26 cellular contexts compared by ENCODE assay signal in genomic region chr11:6062691-6063358, GRCh38. TPM values are rescaled to one million over a fixed set of nuclear protein-coding genes. Genes with fewer than 3 reads are reported as not detected.
DNase-seq lines count a peak whose midpoint lies in the region; ATAC-seq, FAIRE-seq and TF ChIP-seq lines count a peak whose summit lies in the region.
"Had no signal": no experiment of that assay in that cellular context is flagged by ENCODE, and none has a peak within 500 bp of the region (broad histone marks: within the 10 kb centered on the region; RNA-seq: fewer than 3 reads in every experiment).

No MANE protein-coding gene starts in this region.

- H2AFZ ChIP-seq in H1 (ENCODE audit: low read length), result no peak overlapping the region

- H3K27ac ChIP-seq in H1 (ENCODE audit: low read depth, low read length) (no peak overlapping the region), kidney (ENCODE audit: low read depth in 2 of 2, low read length in 2 of 2) (no peak overlapping the region)
- H3K27ac ChIP-seq: prostate gland, skin epidermis, tibial artery had no signal

- H3K23ac ChIP-seq in H1 (ENCODE audit: insufficient read length), result no peak overlapping the region

- intact Hi-C loops in lower leg skin (cut with DNase I; ENCODE audit: low total_unique reads), result no loop called here
- intact Hi-C loops in kidney (cut with DNase I), result no loop called here

- H2BK15ac ChIP-seq in H1 (ENCODE audit: low read length), result no peak overlapping the region

- no peaks in the 10 kb centered on the region for H3K27me3 ChIP-seq in H1 (replicated peaks in 1 of 4; ENCODE audit: control insufficient read depth in 3 of 4, extremely low read depth in 1 of 4, insufficient read depth in 3 of 4, low read length in 3 of 4)
- H3K27me3 ChIP-seq: tibial artery had no signal

- H4K91ac ChIP-seq in H1 (replicated peaks; ENCODE audit: insufficient read length, low read length), result no peak overlapping the region

- 0 out of 2 replicates have a peak, but pooled peaks cover 3% of the 10 kb centered on the region for H3K23me2 ChIP-seq in H1 (ENCODE audit: low read depth, low read length)

- 79% methylated on average over 5 of the region's 5 CpGs; no CpG with 5 or more reads in 1 of the 2 experiments for WGBS in H1 (ENCODE audit: extremely low coverage in 1 of 2, insufficient coverage in 1 of 2, insufficient read length in 1 of 2, insufficient replicate concordance in 2 of 2, low coverage in 1 of 2, low lambda C conversion rate in 2 of 2, missing lambda C conversion rate in 1 of 2), 2 experiments
- WGBS in lower leg skin, 2 donors, result 67 to 79% methylated on average over 5 of the region's 5 CpGs

- no peak overlapping the region for H2AK5ac ChIP-seq in H1 (ENCODE audit: low read depth, low read length)

- DNase-seq in GM12864 (ENCODE audit: low read depth), result no peak
- DNase-seq in H1 (ENCODE audit: low read depth in 1 of 2, low spot score in 2 of 2), result no peak
- no peak for DNase-seq in activated T-cell treated with anti-CD3 and anti-CD28 coated beads, Interleukin-2, amount 50 U/mL, for 1 hour
- DNase-seq in lower leg skin (ENCODE audit: low spot score in 2 of 2), result no peak
- DNase-seq in kidney, result no peak
- DNase-seq: activated CD4-positive, alpha-beta T cell treated with anti-CD3 and anti-CD28 coated beads for 4 hours; activated CD8-positive, alpha-beta memory T cell treated with anti-CD3 and anti-CD28 coated beads, Interleukin-2, amount 10 ng/mL, durations not matched to agents 7 days and 5 days; erythroblast; hypothalamus; NCI-H1092; NCI-H2081; NCI-H510A; stimulated activated CD4-positive, alpha-beta T cell treated with anti-CD3 and anti-CD28 coated beads, Interleukin-2, amount 100 ng/mL, for 24 hours; stimulated activated naive CD4-positive, alpha-beta T cell treated with Interleukin-2 at 50 U/mL for 16 hours; SW 1271; tibial artery had no signal

- no peak overlapping the region for H3K4me3 ChIP-seq in GM12864 (ENCODE audit: low read depth, low read length)
- no peak overlapping the region for H3K4me3 ChIP-seq in H1 (ENCODE audit: extremely low read depth in 1 of 4, insufficient read depth in 2 of 4, low read depth in 3 of 4, low read length in 4 of 4)
- no peak overlapping the region for H3K4me3 ChIP-seq in lower leg skin (ENCODE audit: low read depth, poor library complexity, severe bottlenecking)
- no peak overlapping the region for H3K4me3 ChIP-seq in kidney (ENCODE audit: low read length in 2 of 2)
- H3K4me3 ChIP-seq: lung, prostate gland, skin epidermis, tibial artery had no signal

- H3K9ac ChIP-seq in H1 (replicated peaks in 1 of 4; ENCODE audit: extremely low read depth in 1 of 4, low read depth in 3 of 4, low read length in 3 of 4) (no peak overlapping the region), kidney (ENCODE audit: low read length in 2 of 2) (no peak overlapping the region)

- H3K4me2 ChIP-seq in H1 (ENCODE audit: insufficient read depth in 1 of 2, low read depth in 2 of 2, low read length in 2 of 2), result no peak overlapping the region

- H3K79me1 ChIP-seq in H1 (ENCODE audit: low read depth, low read length), result no peaks in the 10 kb centered on the region

- no peaks in the 10 kb centered on the region for H3K79me2 ChIP-seq in H1 (ENCODE audit: control insufficient read depth in 1 of 2, insufficient read depth in 2 of 2, low read length in 2 of 2)

- no peaks in the 10 kb centered on the region for H4K20me1 ChIP-seq in H1 (replicated peaks in 1 of 2; ENCODE audit: control insufficient read depth in 1 of 2, insufficient read depth in 2 of 2, low read length in 2 of 2)

- H3K9me3 ChIP-seq in H1 (ENCODE audit: insufficient read depth in 2 of 2, low read depth in 1 of 2, low read length in 1 of 2) (no peaks in the 10 kb centered on the region), kidney (ENCODE audit: control insufficient read depth in 1 of 2, low read length in 2 of 2) (no peaks in the 10 kb centered on the region)
- H3K9me3 ChIP-seq: prostate gland, tibial artery had no signal

- H3K4ac ChIP-seq in H1 (replicated peaks; ENCODE audit: insufficient read length, low read depth, low read length), result no peak overlapping the region

- no peak overlapping the region for H2BK12ac ChIP-seq in H1 (ENCODE audit: low read depth, low read length)

- ATAC-seq in GM18909 (IDR thresholded peaks at IDR 0.05; ENCODE audit: poor library complexity, unreplicated experiment) (peak; percentile 51), HG02852 (IDR thresholded peaks at IDR 0.05; ENCODE audit: unreplicated experiment) (peak; percentile 64)
- ATAC-seq: activated CD8-positive, alpha-beta memory T cell treated with anti-CD3 and anti-CD28 coated beads, Interleukin-2, amount 10 ng/mL, durations not matched to agents 7 days and 5 days; activated naive CD4-positive, alpha-beta T cell treated with anti-CD3 and anti-CD28 coated beads, Interleukin-2, amount 50 U/mL, for 72 hours had no signal

- H2BK120ac ChIP-seq in H1 (replicated peaks; ENCODE audit: low read depth, low read length), result no peak overlapping the region

- POLR2A ChIA-PET in H1 (lab: Charles Lee; ENCODE audit: partially characterized antibody), result no interaction called here

- no peak overlapping the region; the same call in 1 of the 2 replicates for H2BK20ac ChIP-seq in H1 (ENCODE audit: low read length)

- peak; percentile 20 for TF ChIP-seq CTCF in GM12864 (IDR thresholded peaks at IDR 0.05; ENCODE audit: low read depth, low read length, missing control alignments)
- peak in 2 of 3 experiments; percentile 20 to 23; a peak in 3 of 4 replicates for TF ChIP-seq CTCF in H1 (IDR thresholded peaks at IDR 0.05; ENCODE audit: control extremely low read depth in 1 of 3, insufficient read depth in 1 of 3, low read depth in 1 of 3, low read length in 3 of 3)
- no peak for TF ChIP-seq CTCF in lower leg skin (IDR thresholded peaks at IDR 0.05)
- no peak for TF ChIP-seq CTCF in kidney (IDR thresholded peaks at IDR 0.05; ENCODE audit: borderline replicate concordance, extremely low read depth, insufficient read depth)

- no peak overlapping the region for H4K8ac ChIP-seq in H1 (ENCODE audit: extremely low read depth, insufficient read depth, low read length)

- TF ChIP-seq POLR2A in H1 (IDR thresholded peaks at IDR 0.05; ENCODE audit: control extremely low read depth in 1 of 2, low read depth in 2 of 2, low read length in 2 of 2) (no peak), lower leg skin (IDR thresholded peaks at IDR 0.05) (no peak)

- no peak; a peak in 1 of 4 replicates for TF ChIP-seq RAD21 in H1 (IDR thresholded peaks at IDR 0.05 in 1 of 2, conservative IDR thresholded peaks at IDR 0.05 in 1 of 2; ENCODE audit: low read depth in 2 of 2, low read length in 2 of 2)

- no peak overlapping the region for H4K5ac ChIP-seq in H1 (ENCODE audit: insufficient read length, low read depth, low read length)

- no peak overlapping the region for H3K18ac ChIP-seq in H1 (ENCODE audit: extremely low read depth, low read length)

- no peak overlapping the region for H2BK5ac ChIP-seq in H1 (ENCODE audit: low read depth, low read length)

- no peak overlapping the region for H3K56ac ChIP-seq in H1 (replicated peaks; ENCODE audit: insufficient read length, low read depth, low read length)

- H3K36me3 ChIP-seq in H1 (ENCODE audit: control insufficient read depth in 2 of 4, insufficient read depth in 4 of 4, low read length in 3 of 4), result no peaks in the 10 kb centered on the region
- H3K36me3 ChIP-seq in kidney (ENCODE audit: control insufficient read depth in 1 of 2, insufficient read depth in 2 of 2, low read length in 2 of 2), result no peaks in the 10 kb centered on the region
- H3K36me3 ChIP-seq: prostate gland, tibial artery had no signal

- no peak overlapping the region for H3K14ac ChIP-seq in H1 (ENCODE audit: insufficient read length)

- no peak for TF ChIP-seq EP300 in H1 (IDR thresholded peaks at IDR 0.05; ENCODE audit: borderline replicate concordance in 1 of 2, low read depth in 2 of 2, low read length in 2 of 2)

- CTCF ChIA-PET in H1 (lab: Charles Lee; ENCODE audit: partially characterized antibody), result interaction anchor here (0.8 to 1.9 kb wide), 8 partner anchors 10 to 291 kb away, joined by 3 to 9 read pairs (median 4); partner anchors contain the start of gene OR56B4

- no peak for FAIRE-seq in H1 (lab: Jason Lieb, UNC)
- FAIRE-seq in kidney (lab: Jason Lieb, UNC), result no peak
- FAIRE-seq: astrocyte, frontal cortex, islet of Langerhans had no signal

- H3K4me1 ChIP-seq in H1 (replicated peaks in 1 of 4; ENCODE audit: control insufficient read depth in 3 of 4, insufficient read depth in 4 of 4, low read length in 3 of 4) (no peaks in the 10 kb centered on the region), kidney (ENCODE audit: control insufficient read depth in 1 of 2, insufficient read depth in 1 of 2, low read depth in 1 of 2, low read length in 2 of 2) (no peaks in the 10 kb centered on the region)
- H3K4me1 ChIP-seq: prostate gland, tibial artery had no signal

RNA-seq across cellular contexts. Expression of gene OR56A1, which starts 32.3 kb away (rescaled TPM):
- 0.06 and 0.09 TPM in 2 replicates for total RNA-seq in H1 (2021; fragmentation: NEBNext Ultra II Directional; extraction: Animal tissue kit (Norgen Biotek cat#: 25700))
- polyA plus RNA-seq in H1 (2011; rRNA removed), result 0.02 and 0.20 TPM in 2 replicates
- 0.01 TPM for polyA plus RNA-seq in H1 (2011; cell fraction: cytosol; rRNA removed)
- 0.58 TPM for polyA plus RNA-seq in H1 (2011; cell fraction: nucleus; rRNA removed)
- 0.01 TPM in 1 of 4 replicates, not detected in the others for polyA plus RNA-seq in H1 (2012, experiment 1 of 2)
- polyA plus RNA-seq in H1 (2012, experiment 2 of 2), result not detected
- polyA plus RNA-seq in H1 (2013, experiment 1 of 2), result not detected
- not detected for polyA plus RNA-seq in H1 (2013, experiment 2 of 2)
- 3.0 and 5.3 TPM in 2 replicates for polyA minus RNA-seq in H1 (2011; rRNA and poly(A)+ RNA removed)
- 0.37 TPM for polyA minus RNA-seq in H1 (2011; cell fraction: cytosol; rRNA and poly(A)+ RNA removed)
- polyA minus RNA-seq in H1 (2011; cell fraction: nucleus; rRNA and poly(A)+ RNA removed), result 5.5 TPM
- under 1 TPM in 3 of 4 donors, not detected in 1; 0.10 to 0.19 (median 0.12) TPM for total RNA-seq in lower leg skin
- 0.03 TPM for total RNA-seq in kidney
- not detected for polyA plus RNA-seq in kidney (ENCODE audit: insufficient read depth, low read depth, low replicate concordance)
- total RNA-seq: activated CD8-positive, alpha-beta memory T cell treated with anti-CD3 and anti-CD28 coated beads, Interleukin-2, amount 10 ng/mL, durations not matched to agents 7 days and 5 days; astrocyte; HT1080; prostate gland had no signal
- polyA plus RNA-seq: lung had no signal

RNA-seq across cellular contexts. Expression of gene OR56B4, which starts 44.7 kb away (rescaled TPM):
- total RNA-seq in H1 (2021; fragmentation: NEBNext Ultra II Directional; extraction: Animal tissue kit (Norgen Biotek cat#: 25700)), result not detected in 2 replicates
- polyA plus RNA-seq in H1 (2011; rRNA removed) (not detected in 2 replicates), kidney (ENCODE audit: insufficient read depth, low read depth, low replicate concordance) (not detected)
- not detected for polyA plus RNA-seq in H1 (2011; cell fraction: cytosol; rRNA removed)
- not detected for polyA plus RNA-seq in H1 (2011; cell fraction: nucleus; rRNA removed)
- 0.16 TPM in 1 of 4 replicates, not detected in the others for polyA plus RNA-seq in H1 (2012, experiment 1 of 2)
- polyA plus RNA-seq in H1 (2012, experiment 2 of 2), result not detected
- not detected for polyA plus RNA-seq in H1 (2013, experiment 1 of 2)
- not detected for polyA plus RNA-seq in H1 (2013, experiment 2 of 2)
- not detected in 2 replicates for polyA minus RNA-seq in H1 (2011; rRNA and poly(A)+ RNA removed)
- polyA minus RNA-seq in H1 (2011; cell fraction: cytosol; rRNA and poly(A)+ RNA removed), result not detected
- not detected for polyA minus RNA-seq in H1 (2011; cell fraction: nucleus; rRNA and poly(A)+ RNA removed)
- total RNA-seq in lower leg skin (not detected), kidney (not detected)
- total RNA-seq: activated CD8-positive, alpha-beta memory T cell treated with anti-CD3 and anti-CD28 coated beads, Interleukin-2, amount 10 ng/mL, durations not matched to agents 7 days and 5 days; activated naive CD4-positive, alpha-beta T cell treated with anti-CD3 and anti-CD28 coated beads, Interleukin-2, amount 50 U/mL, for 72 hours; astrocyte; frontal cortex; HT1080; lung; prostate gland had no signal
- polyA plus RNA-seq: lung had no signal

RNA-seq across cellular contexts. Expression of gene OR56A4, which starts 56.1 kb away (rescaled TPM):
- total RNA-seq in H1 (2021; fragmentation: NEBNext Ultra II Directional; extraction: Animal tissue kit (Norgen Biotek cat#: 25700)), result not detected in 2 replicates
- polyA plus RNA-seq in H1 (2011; rRNA removed) (0.15 and 0.17 TPM in 2 replicates), kidney (ENCODE audit: insufficient read depth, low read depth, low replicate concordance) (not detected)
- 0.08 TPM for polyA plus RNA-seq in H1 (2011; cell fraction: cytosol; rRNA removed)
- polyA plus RNA-seq in H1 (2011; cell fraction: nucleus; rRNA removed), result 2.0 TPM
- not detected in 4 replicates for polyA plus RNA-seq in H1 (2012, experiment 1 of 2)
- not detected for polyA plus RNA-seq in H1 (2012, experiment 2 of 2)
- polyA plus RNA-seq in H1 (2013, experiment 1 of 2), result not detected
- not detected for polyA plus RNA-seq in H1 (2013, experiment 2 of 2)
- polyA minus RNA-seq in H1 (2011; rRNA and poly(A)+ RNA removed), result 3.8 and 5.4 TPM in 2 replicates
- polyA minus RNA-seq in H1 (2011; cell fraction: cytosol; rRNA and poly(A)+ RNA removed), result 0.51 TPM
- 7.9 TPM for polyA minus RNA-seq in H1 (2011; cell fraction: nucleus; rRNA and poly(A)+ RNA removed)
- total RNA-seq in lower leg skin (under 1 TPM in 2 of 4 donors, not detected in 2; 0.08 to 0.11 TPM), kidney (0.09 TPM)
- total RNA-seq: activated CD8-positive, alpha-beta memory T cell treated with anti-CD3 and anti-CD28 coated beads, Interleukin-2, amount 10 ng/mL, durations not matched to agents 7 days and 5 days; astrocyte; HT1080; prostate gland had no signal
- polyA plus RNA-seq: lung had no signal

Comparison
In these comparisons a context has a peak if more than half of its experiments do, and no peak if none do; other contexts are left out.
1. CTCF ChIP-seq: peak in GM12864 (single experiment) and H1 (2 of 3); none in lower leg skin (0 of 3) and kidney (single experiment).